In genomic region chr7:30799976-30800661, GRCh38 we compare ENCODE assay signal across 13 cellular contexts. TPM values are rescaled to one million over a fixed set of nuclear protein-coding genes. Genes with fewer than 3 reads are reported as not detected.
DNase-seq lines count a peak whose midpoint lies in the region; ATAC-seq, FAIRE-seq and TF ChIP-seq lines count a peak whose summit lies in the region.
"Had no signal": no experiment of that assay in that cellular context is flagged by ENCODE, and none has a peak within 500 bp of the region (broad histone marks: within the 10 kb centered on the region; RNA-seq: fewer than 3 reads in every experiment).

No MANE protein-coding gene starts in this region.

- TF ChIP-seq CTCF in bronchial epithelial cell (IDR thresholded peaks at IDR 0.05; ENCODE audit: insufficient read depth, low read length, severe bottlenecking): no peak
- no peak for TF ChIP-seq CTCF in type B pancreatic cell (conservative IDR thresholded peaks at IDR 0.05)

- H3K36me3 ChIP-seq in bronchial epithelial cell (ENCODE audit: control insufficient read depth, insufficient read depth, low read length) (no peaks in the 10 kb centered on the region), skeletal muscle satellite cell (ENCODE audit: insufficient read depth, low read length) (no peaks in the 10 kb centered on the region)
- H3K36me3 ChIP-seq: prostate gland, SJCRH30 had no signal

- H3K27ac Mint-ChIP-seq in type B pancreatic cell: no peak overlapping the region
- H3K27ac Mint-ChIP-seq: activated naive CD8-positive, alpha-beta T cell treated with anti-CD3 and anti-CD28 coated beads, Interleukin-2, amount 10 ng/mL, durations not matched to agents 7 days and 5 days had no signal

- H3K4me1 Mint-ChIP-seq in type B pancreatic cell (ENCODE audit: unreplicated experiment): peaks cover 31% of the 10 kb centered on the region

- ATAC-seq in GM18511 (IDR thresholded peaks at IDR 0.05; ENCODE audit: unreplicated experiment) (peak; percentile 5), HG03175 (IDR thresholded peaks at IDR 0.05; ENCODE audit: unreplicated experiment) (peak; percentile 4)

- H3K4me3 Mint-ChIP-seq in type B pancreatic cell: no peak overlapping the region
- H3K4me3 Mint-ChIP-seq: activated naive CD8-positive, alpha-beta T cell treated with anti-CD3 and anti-CD28 coated beads, Interleukin-2, amount 10 ng/mL, durations not matched to agents 7 days and 5 days; CD8-positive, alpha-beta memory T cell had no signal

- H3K27me3 ChIP-seq in bronchial epithelial cell (ENCODE audit: control insufficient read depth, insufficient read depth, low read length): peaks cover 1% of the 10 kb centered on the region
- no peaks in the 10 kb centered on the region for H3K27me3 ChIP-seq in skeletal muscle satellite cell (ENCODE audit: control insufficient read depth, insufficient read depth, low read length)
- H3K27me3 ChIP-seq: foreskin keratinocyte had no signal

- H3K4me2 ChIP-seq in skeletal muscle satellite cell (ENCODE audit: low read length): peak overlapping the region; percentile 25

- DNase-seq in bronchial epithelial cell (ENCODE audit: low read depth) (no peak), type B pancreatic cell (ENCODE audit: extremely low spot score, unreplicated experiment) (no peak), NCI-H1930 (lab: John Stamatoyannopoulos, UW) (no peak), NCI-H187 (lab: John Stamatoyannopoulos, UW) (no peak)
- DNase-seq: activated naive CD8-positive, alpha-beta T cell treated with anti-CD3 and anti-CD28 coated beads, Interleukin-2, amount 10 ng/mL, durations not matched to agents 7 days and 5 days had no signal

- peaks cover 64% of the 10 kb centered on the region for H3K4me1 ChIP-seq in skeletal muscle satellite cell (ENCODE audit: control insufficient read depth, insufficient read depth, low read length)
- H3K4me1 ChIP-seq: prostate gland had no signal

- no peak overlapping the region for H3K9ac ChIP-seq in skeletal muscle satellite cell (ENCODE audit: low read depth, low read length)

- H3K4me3 ChIP-seq in bronchial epithelial cell (ENCODE audit: low read depth, low read length) (no peak overlapping the region), skeletal muscle satellite cell (ENCODE audit: low read length) (no peak overlapping the region)
- H3K4me3 ChIP-seq: prostate gland, SJCRH30 had no signal

- FAIRE-seq in bronchial epithelial cell (lab: Jason Lieb, UNC): peak; percentile 18

- H3K27me3 Mint-ChIP-seq in type B pancreatic cell: no peaks in the 10 kb centered on the region
- H3K27me3 Mint-ChIP-seq: activated naive CD8-positive, alpha-beta T cell treated with anti-CD3 and anti-CD28 coated beads, Interleukin-2, amount 10 ng/mL, durations not matched to agents 7 days and 5 days had no signal

- peaks cover 5% of the 10 kb centered on the region for H3K36me3 Mint-ChIP-seq in type B pancreatic cell
- H3K36me3 Mint-ChIP-seq: activated naive CD8-positive, alpha-beta T cell treated with anti-CD3 and anti-CD28 coated beads, Interleukin-2, amount 10 ng/mL, durations not matched to agents 7 days and 5 days had no signal

- no peaks in the 10 kb centered on the region for H3K9me3 ChIP-seq in skeletal muscle satellite cell (replicated peaks; ENCODE audit: low read length)
- H3K9me3 ChIP-seq: prostate gland, SJCRH30 had no signal

- no peaks in the 10 kb centered on the region for H3K9me3 Mint-ChIP-seq in type B pancreatic cell
- H3K9me3 Mint-ChIP-seq: activated naive CD8-positive, alpha-beta T cell treated with anti-CD3 and anti-CD28 coated beads, Interleukin-2, amount 10 ng/mL, durations not matched to agents 7 days and 5 days; CD8-positive, alpha-beta memory T cell had no signal

RNA-seq across cellular contexts. Expression of gene MINDY4, which starts 28.9 kb away (rescaled TPM):
- 1.1 and 1.3 TPM in 2 replicates for total RNA-seq in bronchial epithelial cell
- 6.6 and 8.7 TPM in 2 replicates for total RNA-seq in skeletal muscle satellite cell (2012; rRNA removed)
- total RNA-seq in type B pancreatic cell (ENCODE audit: low replicate concordance): 5.4 and 8.4 TPM in 2 replicates
- total RNA-seq: SJCRH30 had no signal

RNA-seq across cellular contexts. Expression of gene INMT, which starts 48.2 kb away (rescaled TPM):
- total RNA-seq in bronchial epithelial cell: 0.13 and 0.26 TPM in 2 replicates
- total RNA-seq in skeletal muscle satellite cell (2012; rRNA removed): 0.22 and 1.3 TPM in 2 replicates
- not detected in 2 replicates for total RNA-seq in type B pancreatic cell (ENCODE audit: low replicate concordance)
- total RNA-seq: foreskin keratinocyte, NCI-H460 had no signal
